Comparison of ENCODE assay signal across 8 cellular contexts in the genomic region with DNA sequence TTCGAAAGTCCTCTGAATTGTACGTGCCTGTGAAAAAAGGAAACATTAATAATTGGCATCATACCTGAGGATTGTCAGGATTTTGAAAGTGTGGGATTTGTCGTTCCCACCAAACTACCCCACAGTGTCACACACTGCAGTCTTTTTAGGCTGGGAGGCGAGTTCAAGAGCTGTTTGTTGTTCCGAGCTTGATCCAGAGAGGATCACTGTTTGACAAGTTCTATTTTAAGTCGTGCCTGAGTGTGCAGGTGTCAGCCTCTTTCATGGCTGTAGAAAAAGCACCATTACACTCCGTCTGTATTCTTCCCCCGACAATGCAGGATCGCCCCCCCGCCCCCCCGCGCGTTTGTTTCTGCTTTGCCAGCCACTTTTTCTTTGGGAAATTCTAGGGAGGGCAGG. TPM values are rescaled to one million over a fixed set of nuclear protein-coding genes. Genes with fewer than 3 reads are reported as not detected.
DNase-seq lines count a peak whose midpoint lies in the region; ATAC-seq, FAIRE-seq and TF ChIP-seq lines count a peak whose summit lies in the region.

No MANE protein-coding gene starts in this region.

- H2BK5ac ChIP-seq in H1 (ENCODE audit: low read depth, low read length), result no peak overlapping the region

- H3K79me2 ChIP-seq in H1 (ENCODE audit: control insufficient read depth in 1 of 2, insufficient read depth in 2 of 2, low read length in 2 of 2), result peaks cover 0 to 36% of the 10 kb centered on the region in 2 experiments; a peak in 2 of 4 replicates

- peak overlapping the region; percentile 5; the same call in 1 of the 2 replicates for H2BK15ac ChIP-seq in H1 (ENCODE audit: low read length)

- ATAC-seq in HG03520 (IDR thresholded peaks at IDR 0.05; ENCODE audit: unreplicated experiment), result no peak

- FAIRE-seq in H1 (lab: Jason Lieb, UNC), result peak; percentile 60

- no peak overlapping the region for H4K8ac ChIP-seq in H1 (ENCODE audit: extremely low read depth, insufficient read depth, low read length)

- H3K9me3 ChIP-seq in BLaER1 treated with 17β-estradiol and CSF1 and Interleukin-3, amounts not matched to agents 10 nM and 100 nM (replicated peaks in 1 of 11), result no peaks in the 10 kb centered on the region
- no peaks in the 10 kb centered on the region for H3K9me3 ChIP-seq in H1 (ENCODE audit: insufficient read depth in 2 of 2, low read depth in 1 of 2, low read length in 1 of 2)

- DNase-seq in NCI-H345 treated with DMSO at 0.1 percent for 48 hours (lab: John Stamatoyannopoulos, UW; ENCODE audit: unreplicated experiment) (peak; percentile 72), H1 (ENCODE audit: low read depth in 1 of 2, low spot score in 2 of 2) (no peak), islet precursor cell (no peak), HK-2 (ENCODE audit: unreplicated experiment) (no peak), COLO829 (ENCODE audit: low spot score) (no peak)

- no peak for TF ChIP-seq RAD21 in H1 (IDR thresholded peaks at IDR 0.05 in 1 of 2, conservative IDR thresholded peaks at IDR 0.05 in 1 of 2; ENCODE audit: low read depth in 2 of 2, low read length in 2 of 2)

- peaks cover 27 to 40% (median 32%) of the 10 kb centered on the region in 11 experiments for H3K27me3 ChIP-seq in BLaER1 treated with 17β-estradiol and CSF1 and Interleukin-3, amounts not matched to agents 10 nM and 100 nM
- no peaks in the 10 kb centered on the region for H3K27me3 ChIP-seq in H1 (replicated peaks in 1 of 4; ENCODE audit: control insufficient read depth in 3 of 4, extremely low read depth in 1 of 4, insufficient read depth in 3 of 4, low read length in 3 of 4)

- peak overlapping the region; percentile 83 to 98 (median 93); a peak in 18 of 20 replicates for H3K4me3 ChIP-seq in BLaER1 treated with 17β-estradiol and CSF1 and Interleukin-3, amounts not matched to agents 10 nM and 100 nM
- H3K4me3 ChIP-seq in H1 (ENCODE audit: extremely low read depth in 1 of 4, insufficient read depth in 2 of 4, low read depth in 3 of 4, low read length in 4 of 4), result peak overlapping the region; percentile 57 to 94 (median 76)

- H3K18ac ChIP-seq in H1 (ENCODE audit: extremely low read depth, low read length), result no peak overlapping the region; the same call in 1 of the 2 replicates

- TF ChIP-seq EP300 in H1 (IDR thresholded peaks at IDR 0.05; ENCODE audit: borderline replicate concordance in 1 of 2, low read depth in 2 of 2, low read length in 2 of 2), result no peak

- no peak overlapping the region for H3K4ac ChIP-seq in H1 (replicated peaks; ENCODE audit: insufficient read length, low read depth, low read length)

- peaks cover 17% of the 10 kb centered on the region for H3K27me3 Mint-ChIP-seq in nephron (ENCODE audit: low read depth)

- peaks cover 13% of the 10 kb centered on the region for H3K23me2 ChIP-seq in H1 (ENCODE audit: low read depth, low read length)

- no peak overlapping the region for H3K56ac ChIP-seq in H1 (replicated peaks; ENCODE audit: insufficient read length, low read depth, low read length)

- H2AFZ ChIP-seq in H1 (ENCODE audit: low read length), result 0 out of 2 replicates have a peak overlapping the region, but pooled peaks have one; percentile 49

- H3K14ac ChIP-seq in H1 (ENCODE audit: insufficient read length), result no peak overlapping the region

- peak overlapping the region; percentile 34 to 83 (median 66); a peak in 20 of 22 replicates for H3K4me2 ChIP-seq in BLaER1 treated with 17β-estradiol and CSF1 and Interleukin-3, amounts not matched to agents 10 nM and 100 nM
- peak overlapping the region; percentile 79 to 90 for H3K4me2 ChIP-seq in H1 (ENCODE audit: insufficient read depth in 1 of 2, low read depth in 2 of 2, low read length in 2 of 2)

- no peak overlapping the region for H2BK120ac ChIP-seq in H1 (replicated peaks; ENCODE audit: low read depth, low read length)

- CTCF ChIA-PET in H1 (lab: Charles Lee; ENCODE audit: partially characterized antibody), result no interaction called here

- no peak for TF ChIP-seq POLR2A in H1 (IDR thresholded peaks at IDR 0.05; ENCODE audit: control extremely low read depth in 1 of 2, low read depth in 2 of 2, low read length in 2 of 2)

- no peaks in the 10 kb centered on the region for H3K36me3 ChIP-seq in BLaER1 treated with 17β-estradiol and CSF1 and Interleukin-3, amounts not matched to agents 10 nM and 100 nM
- H3K36me3 ChIP-seq in H1 (ENCODE audit: control insufficient read depth in 2 of 4, insufficient read depth in 4 of 4, low read length in 3 of 4), result no peaks in the 10 kb centered on the region

- H3K79me1 ChIP-seq in H1 (ENCODE audit: low read depth, low read length), result no peaks in the 10 kb centered on the region

- H3K9me3 Mint-ChIP-seq in nephron, result no peaks in the 10 kb centered on the region

- no peak overlapping the region for H4K91ac ChIP-seq in H1 (replicated peaks; ENCODE audit: insufficient read length, low read length)

- H2BK20ac ChIP-seq in H1 (ENCODE audit: low read length), result no peak overlapping the region

- H3K4me3 Mint-ChIP-seq in nephron, result peak overlapping the region; percentile 95 to 97 (median 97)

- H3K4me1 ChIP-seq in BLaER1 treated with 17β-estradiol and CSF1 and Interleukin-3, amounts not matched to agents 10 nM and 100 nM, result peaks cover 4 to 20% (median 12%) of the 10 kb centered on the region in 10 experiments; a peak in 16 of 20 replicates
- H3K4me1 ChIP-seq in H1 (replicated peaks in 1 of 4; ENCODE audit: control insufficient read depth in 3 of 4, insufficient read depth in 4 of 4, low read length in 3 of 4), result peaks cover 0 to 8% (median 3%) of the 10 kb centered on the region in 4 experiments; a peak in 5 of 7 replicates

- no peak overlapping the region for H3K27ac ChIP-seq in BLaER1 treated with 17β-estradiol and CSF1 and Interleukin-3, amounts not matched to agents 10 nM and 100 nM
- H3K27ac ChIP-seq in H1 (ENCODE audit: low read depth, low read length), result no peak overlapping the region

- TF ChIP-seq CTCF in H1 (IDR thresholded peaks at IDR 0.05; ENCODE audit: control extremely low read depth in 1 of 3, insufficient read depth in 1 of 3, low read depth in 1 of 3, low read length in 3 of 3) (no peak), nephron (IDR thresholded peaks at IDR 0.05; ENCODE audit: unreplicated experiment in 3 of 3) (no peak)

- no peak overlapping the region for H4K5ac ChIP-seq in H1 (ENCODE audit: insufficient read length, low read depth, low read length)

- POLR2A ChIA-PET in H1 (lab: Charles Lee; ENCODE audit: partially characterized antibody), result interaction anchor here (0.7 to 1.4 kb wide), 3 partner anchors 10 to 27 kb away, joined by 3 to 5 read pairs (median 3); no protein-coding TSS in a partner anchor

- peaks cover 27% of the 10 kb centered on the region for H3K4me1 Mint-ChIP-seq in nephron

- no peak overlapping the region for H3K23ac ChIP-seq in H1 (ENCODE audit: insufficient read length)

- H4K20me1 ChIP-seq in BLaER1 treated with 17β-estradiol and CSF1 and Interleukin-3, amounts not matched to agents 10 nM and 100 nM, result peaks cover 0 to 22% (median 10%) of the 10 kb centered on the region in 11 experiments; a peak in 14 of 22 replicates
- peaks cover 7 to 10% of the 10 kb centered on the region in 2 experiments for H4K20me1 ChIP-seq in H1 (replicated peaks in 1 of 2; ENCODE audit: control insufficient read depth in 1 of 2, insufficient read depth in 2 of 2, low read length in 2 of 2)

- no peak overlapping the region for H2BK12ac ChIP-seq in H1 (ENCODE audit: low read depth, low read length)

- H3K9ac ChIP-seq in BLaER1 treated with 17β-estradiol and CSF1 and Interleukin-3, amounts not matched to agents 10 nM and 100 nM, result peak overlapping the region in 2 of 11 experiments; percentile 27 to 37; a peak in 2 of 22 replicates
- peak overlapping the region in 1 of 4 experiments; percentile 18; a peak in 1 of 7 replicates for H3K9ac ChIP-seq in H1 (replicated peaks in 1 of 4; ENCODE audit: extremely low read depth in 1 of 4, low read depth in 3 of 4, low read length in 3 of 4)

- no peaks in the 10 kb centered on the region for H3K36me3 Mint-ChIP-seq in nephron (ENCODE audit: low read depth)

- peak overlapping the region; percentile 23 to 72 (median 68) for H3K27ac Mint-ChIP-seq in nephron

- H2AK5ac ChIP-seq in H1 (ENCODE audit: low read depth, low read length), result no peak overlapping the region

- 20% methylated on average over 13 of the region's 13 CpGs; no CpG with 5 or more reads in 1 of the 2 experiments for WGBS in H1 (ENCODE audit: extremely low coverage in 1 of 2, insufficient coverage in 1 of 2, insufficient read length in 1 of 2, insufficient replicate concordance in 2 of 2, low coverage in 1 of 2, low lambda C conversion rate in 2 of 2, missing lambda C conversion rate in 1 of 2), 2 experiments

TF ChIP-seq in H1, 55 proteins besides CTCF, POLR2A, EP300 and RAD21 (continues in another document):
- TF ChIP-seq, protein P1, sequence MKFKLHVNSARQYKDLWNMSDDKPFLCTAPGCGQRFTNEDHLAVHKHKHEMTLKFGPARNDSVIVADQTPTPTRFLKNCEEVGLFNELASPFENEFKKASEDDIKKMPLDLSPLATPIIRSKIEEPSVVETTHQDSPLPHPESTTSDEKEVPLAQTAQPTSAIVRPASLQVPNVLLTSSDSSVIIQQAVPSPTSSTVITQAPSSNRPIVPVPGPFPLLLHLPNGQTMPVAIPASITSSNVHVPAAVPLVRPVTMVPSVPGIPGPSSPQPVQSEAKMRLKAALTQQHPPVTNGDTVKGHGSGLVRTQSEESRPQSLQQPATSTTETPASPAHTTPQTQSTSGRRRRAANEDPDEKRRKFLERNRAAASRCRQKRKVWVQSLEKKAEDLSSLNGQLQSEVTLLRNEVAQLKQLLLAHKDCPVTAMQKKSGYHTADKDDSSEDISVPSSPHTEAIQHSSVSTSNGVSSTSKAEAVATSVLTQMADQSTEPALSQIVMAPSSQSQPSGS (IDR thresholded peaks at IDR 0.05; ENCODE audit: low read length), result no peak
- no peak for TF ChIP-seq EZH2 (IDR thresholded peaks at IDR 0.05; ENCODE audit: low read depth, low read length, severe bottlenecking)
- no peak for TF ChIP-seq BACH1 (IDR thresholded peaks at IDR 0.05; ENCODE audit: low read length)
- no peak for TF ChIP-seq POU5F1 (IDR thresholded peaks at IDR 0.05; ENCODE audit: low read depth, low read length)
- no peak for TF ChIP-seq BRCA1 (IDR thresholded peaks at IDR 0.05; ENCODE audit: low read depth, low read length)
- no peak for TF ChIP-seq GABPA (IDR thresholded peaks at IDR 0.05; ENCODE audit: borderline replicate concordance, insufficient read depth, low read length)
- no peak for TF ChIP-seq CEBPB (IDR thresholded peaks at IDR 0.05; ENCODE audit: low read depth, low read length)
- no peak for TF ChIP-seq YY1 (IDR thresholded peaks at IDR 0.05; ENCODE audit: low read depth, low read length)

RNA-seq across cellular contexts. Expression of a gene that starts 0.6 kb away (rescaled TPM):
- 19.8 and 21.5 TPM in 2 replicates for total RNA-seq in H1 (2021; fragmentation: NEBNext Ultra II Directional; extraction: Animal tissue kit (Norgen Biotek cat#: 25700))
- polyA plus RNA-seq in H1 (2011; rRNA removed), result 9.0 and 14.2 TPM in 2 replicates
- 13.8 TPM for polyA plus RNA-seq in H1 (2011; cell fraction: cytosol; rRNA removed)
- 12.0 TPM for polyA plus RNA-seq in H1 (2011; cell fraction: nucleus; rRNA removed)
- polyA plus RNA-seq in H1 (2012, experiment 1 of 2), result 9.8 to 23.6 TPM (median 15.0 TPM) in 4 replicates
- 0.80 TPM for polyA plus RNA-seq in H1 (2012, experiment 2 of 2)
- 6.3 TPM for polyA plus RNA-seq in H1 (2013, experiment 1 of 2)
- 5.7 TPM for polyA plus RNA-seq in H1 (2013, experiment 2 of 2)
- 59.4 and 83.0 TPM in 2 replicates for polyA minus RNA-seq in H1 (2011; rRNA and poly(A)+ RNA removed)
- polyA minus RNA-seq in H1 (2011; cell fraction: cytosol; rRNA and poly(A)+ RNA removed), result 23.0 TPM
- 171 TPM for polyA minus RNA-seq in H1 (2011; cell fraction: nucleus; rRNA and poly(A)+ RNA removed)
